8 cellular contexts compared by ENCODE assay signal in the genomic region with DNA sequence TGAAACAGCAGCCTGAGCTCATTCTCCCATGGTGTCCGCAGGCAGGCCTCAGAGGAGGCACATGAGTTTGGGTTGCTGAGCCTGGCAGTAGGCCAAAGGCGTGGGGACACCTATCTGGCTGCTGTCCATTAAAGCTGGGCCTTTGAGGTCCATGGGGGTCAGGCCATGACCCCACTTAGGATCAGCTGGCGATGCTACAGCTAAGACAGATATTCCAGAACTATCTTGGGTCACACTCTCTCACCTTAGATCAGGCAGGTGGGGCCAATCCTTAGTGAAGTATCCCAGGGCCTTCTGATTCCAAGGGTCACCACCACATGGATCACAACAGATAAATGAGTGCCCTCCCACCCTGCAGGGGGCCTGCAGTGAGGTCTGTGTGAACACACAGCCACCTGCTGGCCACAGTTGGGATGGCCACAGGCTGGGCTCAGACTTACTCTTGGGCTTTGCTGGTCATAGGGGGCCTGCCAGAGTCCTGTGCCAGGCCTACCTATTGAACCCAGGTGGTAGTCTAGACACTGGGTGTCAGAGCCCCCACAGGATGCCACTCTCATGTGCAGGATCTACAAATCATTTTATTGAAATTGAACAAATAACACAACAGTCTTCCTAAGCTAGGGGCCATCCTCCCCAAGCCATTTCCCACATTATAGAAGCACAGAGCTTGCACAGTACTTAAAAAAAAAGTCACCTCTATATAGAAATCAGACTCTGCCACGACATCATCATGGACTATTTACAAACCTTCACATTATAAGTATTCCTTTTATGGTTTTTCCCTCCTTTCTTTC. TPM values are rescaled to one million over a fixed set of nuclear protein-coding genes. Genes with fewer than 3 reads are reported as not detected.
DNase-seq lines count a peak whose midpoint lies in the region; ATAC-seq and TF ChIP-seq lines count a peak whose summit lies in the region.

No MANE protein-coding gene starts in this region.

- H3K4me3 Mint-ChIP-seq in Calu3 (ENCODE audit: low read depth, unreplicated experiment), result no peak overlapping the region

- H3K36me3 ChIP-seq in heart right ventricle, result peaks cover 0 to 36% (median 8%) of the 10 kb centered on the region in 9 donors

- H3K4me1 Mint-ChIP-seq in Calu3 (ENCODE audit: low read depth, unreplicated experiment), result no peaks in the 10 kb centered on the region

- H3K27ac Mint-ChIP-seq in Calu3 (ENCODE audit: unreplicated experiment), result no peak overlapping the region

- no peaks in the 10 kb centered on the region for H3K27me3 ChIP-seq in heart right ventricle

- no peaks in the 10 kb centered on the region for H3K9me3 Mint-ChIP-seq in Calu3 (ENCODE audit: low read depth, unreplicated experiment)

- intact Hi-C loops in Calu3 (cut with micrococcal nuclease; ENCODE audit: unreplicated experiment) (loop anchor here (10.0 kb wide), 1 partner anchor 50 kb away; the partner anchor contains the start of gene LSMEM2), heart right ventricle (cut with DNase I) (loop anchor here in 5 of 10 donors (1.0 to 10.0 kb wide), 7 partner anchors 50 to 98 kb away; partner anchors contain the start of genes GNAI2 (in 1 of the 5) and SEMA3B (in 1 of the 5))

- peak overlapping the region; percentile 91 to 99 (median 97) for H3K27ac ChIP-seq in heart right ventricle

- CTCF ChIA-PET in Calu3 (lab: Charles Lee), result interaction anchor here (0.7 to 1.6 kb wide), 5 partner anchors 11 to 64 kb away, joined by 4 to 7 read pairs (median 4); partner anchors contain the start of genes HYAL1, HYAL3 and NAA80

- no TSS peak for BruUV-seq in Calu3 (replicated peaks; lab: Mats Ljungman, UMichigan)

- 36 to 41% methylated on average over 4 of the region's 4 CpGs for WGBS in heart right ventricle, 2 donors

- peak; percentile 89 for TF ChIP-seq CTCF in Calu3 (IDR thresholded peaks at IDR 0.05; ENCODE audit: unreplicated experiment)
- TF ChIP-seq CTCF in heart right ventricle (IDR thresholded peaks at IDR 0.05), result peak; percentile 76 to 93 (median 87)

- ATAC-seq in heart right ventricle (peak in 6 of 8 donors; percentile 7 to 26 (median 20)), GM19324 (IDR thresholded peaks at IDR 0.05; ENCODE audit: low FRiP score, unreplicated experiment) (no peak), HG03469 (IDR thresholded peaks at IDR 0.05; ENCODE audit: unreplicated experiment) (no peak)

- H3K4me1 ChIP-seq in heart right ventricle, result peaks cover 26 to 81% (median 66%) of the 10 kb centered on the region in 9 donors

- H3K4me3 ChIP-seq in Jurkat, Clone E6-1 (ENCODE audit: low read length), result no peak overlapping the region
- peak overlapping the region in 1 of 10 donors; percentile 11 for H3K4me3 ChIP-seq in heart right ventricle

- peaks cover 44% of the 10 kb centered on the region for H3K36me3 Mint-ChIP-seq in Calu3 (ENCODE audit: insufficient read depth, unreplicated experiment)

- DNase-seq in Calu3, result peak; percentile 79
- peak; percentile 57 for DNase-seq in Jurkat, Clone E6-1 (ENCODE audit: low read depth, low spot score)
- peak; percentile 63 for DNase-seq in SW480 (ENCODE audit: low spot score)
- peak; percentile 52 for DNase-seq in amniotic epithelial cell (ENCODE audit: low read depth)
- peak; percentile 78 to 82 for DNase-seq in heart right ventricle
- peak; percentile 45 for DNase-seq in renal cortical epithelial cell (ENCODE audit: low read depth)

- no peaks in the 10 kb centered on the region for H3K27me3 Mint-ChIP-seq in Calu3 (ENCODE audit: unreplicated experiment)

- H3K9me3 ChIP-seq in heart right ventricle, result no peaks in the 10 kb centered on the region

RNA-seq across cellular contexts. Expression of gene HYAL2, which starts 2.0 kb away (rescaled TPM):
- total RNA-seq in Calu3 (2022), result 35.7 and 36.9 TPM in 2 replicates
- polyA plus RNA-seq in Jurkat, Clone E6-1 (2012; ENCODE audit: insufficient read depth, insufficient read length), result 24.7 TPM
- total RNA-seq in heart right ventricle, result 10 to 100 TPM; 25.1 to 94.0 (median 35.2) TPM
- polyA plus RNA-seq in heart right ventricle, result 100 to 1,000 TPM in 1 of 2 donors, 10 to 100 TPM in 1; 86.5 to 135 TPM
- total RNA-seq in renal cortical epithelial cell, result 82.3 and 127 TPM in 2 replicates

RNA-seq across cellular contexts. Expression of gene TUSC2, which starts 3.5 kb away (rescaled TPM):
- total RNA-seq in Calu3 (2022) (29.2 and 31.2 TPM in 2 replicates), heart right ventricle (10 to 100 TPM; 23.7 to 34.9 (median 26.9) TPM), renal cortical epithelial cell (16.0 and 21.2 TPM in 2 replicates)
- polyA plus RNA-seq in Jurkat, Clone E6-1 (2012; ENCODE audit: insufficient read depth, insufficient read length), result 44.7 TPM
- polyA plus RNA-seq in heart right ventricle, result 10 to 100 TPM; 27.4 to 59.1 TPM

RNA-seq across cellular contexts. Expression of gene RASSF1, which starts 16.1 kb away (rescaled TPM):
- total RNA-seq in Calu3 (2022), result 14.7 and 16.8 TPM in 2 replicates
- polyA plus RNA-seq in Jurkat, Clone E6-1 (2012; ENCODE audit: insufficient read depth, insufficient read length), result 23.7 TPM
- total RNA-seq in heart right ventricle, result 10 to 100 TPM in 8 of 10 donors, 1 to 10 TPM in 2; 9.9 to 17.8 (median 11.9) TPM
- 10 to 100 TPM; 22.1 to 59.8 TPM for polyA plus RNA-seq in heart right ventricle
- total RNA-seq in renal cortical epithelial cell, result 14.4 and 17.8 TPM in 2 replicates

RNA-seq across cellular contexts. Expression of gene ZMYND10, which starts 21.0 kb away (rescaled TPM):
- total RNA-seq in Calu3 (2022), result 0.44 and 0.71 TPM in 2 replicates
- polyA plus RNA-seq in Jurkat, Clone E6-1 (2012; ENCODE audit: insufficient read depth, insufficient read length), result 5.0 TPM
- under 1 TPM in 3 of 10 donors, not detected in 7; 0.15 to 0.65 (median 0.22) TPM for total RNA-seq in heart right ventricle
- under 1 TPM; 0.20 to 0.88 TPM for polyA plus RNA-seq in heart right ventricle
- 0.35 and 4.7 TPM in 2 replicates for total RNA-seq in renal cortical epithelial cell

RNA-seq across cellular contexts. Expression of gene HYAL1, which starts 21.2 kb away (rescaled TPM):
- total RNA-seq in Calu3 (2022) (1.3 and 1.5 TPM in 2 replicates), heart right ventricle (100 to 1,000 TPM in 1 of 10 donors, 10 to 100 TPM in 9; 48.8 to 120 (median 66.7) TPM), renal cortical epithelial cell (7.3 and 22.8 TPM in 2 replicates)
- not detected for polyA plus RNA-seq in Jurkat, Clone E6-1 (2012; ENCODE audit: insufficient read depth, insufficient read length)
- 10 to 100 TPM; 41.0 to 70.5 TPM for polyA plus RNA-seq in heart right ventricle

Comparison
In these comparisons a context has a peak if more than half of its experiments do, and no peak if none do; other contexts are left out.
1. ATAC-seq: peak in heart right ventricle (6 of 8); none in GM19324 (single experiment) and HG03469 (single experiment).
2. Peak in every context shown above with its lines, with median percentiles within 50 percentile points of each other: DNase-seq.